26 cellular contexts compared by ENCODE assay signal in genomic region chr17:82803606-82804005, GRCh38. TPM values are rescaled to one million over a fixed set of nuclear protein-coding genes. Genes with fewer than 3 reads are reported as not detected.
"Had no signal": no experiment of that assay in that cellular context is flagged by ENCODE, and none has a peak within 500 bp of the region (broad histone marks: within the 10 kb centered on the region; RNA-seq: fewer than 3 reads in every experiment).

No MANE protein-coding gene starts in this region.

- H3K27ac Mint-ChIP-seq: activated B cell treated with CpG ODN at 0.5 μM for 24 hours; activated CD4-positive, alpha-beta T cell treated with anti-CD3 and anti-CD28 coated beads, Interleukin-2, amount 10 ng/mL, durations not matched to agents 24 days and 14 days; activated CD8-positive, alpha-beta memory T cell treated with anti-CD3 and anti-CD28 coated beads, Interleukin-2, amount 10 ng/mL, durations not matched to agents 7 days and 5 days; activated naive CD4-positive, alpha-beta T cell treated with anti-CD3 and anti-CD28 coated beads, Interleukin-2, amount 50 U/mL, for 72 hours; activated naive CD8-positive, alpha-beta T cell treated with anti-CD3 and anti-CD28 coated beads, Interleukin-2, amount 50 U/mL, for 24 hours; activated T-cell treated with anti-CD3 and anti-CD28 coated beads, Interleukin-2, amount 50 U/mL, for 24 hours; activated T-helper 1 cell treated with anti-CD3 and anti-CD28 coated beads, Interleukin-12 subunit alpha, Interleukin-12 subunit beta, Interleukin-2, Interleukin-4 antibody, amounts not matched to agents 30 ng/mL and 10 ng/mL and 1 ng/mL, durations not matched to agents 14 hours and 24 hours and 36 hours; T-helper 17 cell had no signal

- H3K27me3 ChIP-seq: ascending aorta, body of pancreas had no signal

- H3K4me2 ChIP-seq: PC-9 had no signal

- H3K9me3 Mint-ChIP-seq: activated CD4-positive, alpha-beta T cell treated with anti-CD3 and anti-CD28 coated beads, Interleukin-2, amount 10 ng/mL, durations not matched to agents 24 days and 14 days had no signal

- H3K27me3 Mint-ChIP-seq: activated B cell treated with CpG ODN at 0.5 μM for 24 hours; activated CD4-positive, alpha-beta T cell treated with anti-CD3 and anti-CD28 coated beads, Interleukin-2, amount 10 ng/mL, durations not matched to agents 24 days and 14 days; activated CD8-positive, alpha-beta memory T cell treated with anti-CD3 and anti-CD28 coated beads, Interleukin-2, amount 10 ng/mL, durations not matched to agents 7 days and 5 days; activated naive CD8-positive, alpha-beta T cell treated with anti-CD3 and anti-CD28 coated beads, Interleukin-2, amount 50 U/mL, for 24 hours; activated T-cell treated with anti-CD3 and anti-CD28 coated beads, Interleukin-2, amount 50 U/mL, for 24 hours; T-helper 17 cell had no signal

- H3K4me1 ChIP-seq: ascending aorta, body of pancreas had no signal

- ATAC-seq: activated CD8-positive, alpha-beta memory T cell treated with anti-CD3 and anti-CD28 coated beads, Interleukin-2, amount 10 ng/mL, durations not matched to agents 7 days and 5 days; activated naive CD4-positive, alpha-beta T cell treated with anti-CD3 and anti-CD28 coated beads, Interleukin-2, amount 50 U/mL, for 72 hours; activated naive CD8-positive, alpha-beta T cell treated with anti-CD3 and anti-CD28 coated beads, Interleukin-2, amount 50 U/mL, for 24 hours; body of pancreas; T-helper 17 cell had no signal

- DNase-seq: activated B cell treated with CpG ODN at 0.5 μM for 24 hours; activated CD4-positive, alpha-beta T cell treated with anti-CD3 and anti-CD28 coated beads for 1 hour; activated CD4-positive, alpha-beta T cell treated with anti-CD3 and anti-CD28 coated beads, Interleukin-2, amount 10 ng/mL, durations not matched to agents 24 days and 14 days; activated CD4-positive, alpha-beta T cell treated with anti-CD3 and anti-CD28 coated beads, Interleukin-2, amount 50 U/mL, for 48 hours; activated CD8-positive, alpha-beta memory T cell treated with anti-CD3 and anti-CD28 coated beads, Interleukin-2, amount 10 ng/mL, durations not matched to agents 7 days and 5 days; activated effector memory CD4-positive, alpha-beta T cell treated with anti-CD3 and anti-CD28 coated beads, Interleukin-2, amount 50 U/mL, for 16 hours; activated naive CD4-positive, alpha-beta T cell treated with Interleukin-2 at 50 U/mL for 16 hours; activated naive CD8-positive, alpha-beta T cell treated with anti-CD3 and anti-CD28 coated beads, Interleukin-2, amount 50 U/mL, for 24 hours; activated T-cell treated with anti-CD3 and anti-CD28 coated beads, Interleukin-2, amount 50 U/mL, for 24 hours; amniotic stem cell; body of pancreas; central memory CD4-positive, alpha-beta T cell; Karpas-422; NCI-H1105 treated with DMSO at 0.1 percent for 48 hours; NCI-H146; NCI-H187 treated with DMSO at 0.1 percent for 48 hours; NCI-H2081 treated with DMSO at 0.1 percent for 48 hours; NCI-H446; NCI-H524; PC-9; SIG-M5; T-helper 17 cell; T-helper 9 cell had no signal

- H3K4me3 Mint-ChIP-seq: activated B cell treated with CpG ODN at 0.5 μM for 24 hours; activated CD4-positive, alpha-beta T cell treated with anti-CD3 and anti-CD28 coated beads, Interleukin-2, amount 10 ng/mL, durations not matched to agents 24 days and 14 days; activated CD8-positive, alpha-beta memory T cell treated with anti-CD3 and anti-CD28 coated beads, Interleukin-2, amount 10 ng/mL, durations not matched to agents 7 days and 5 days; activated naive CD8-positive, alpha-beta T cell treated with anti-CD3 and anti-CD28 coated beads, Interleukin-2, amount 50 U/mL, for 24 hours; activated T-cell treated with anti-CD3 and anti-CD28 coated beads, Interleukin-2, amount 50 U/mL, for 24 hours; activated T-helper 1 cell treated with anti-CD3 and anti-CD28 coated beads, Interleukin-12 subunit alpha, Interleukin-12 subunit beta, Interleukin-2, Interleukin-4 antibody, amounts not matched to agents 30 ng/mL and 10 ng/mL and 1 ng/mL, durations not matched to agents 14 hours and 24 hours and 36 hours; T-helper 17 cell had no signal

- H3K4me3 ChIP-seq: ascending aorta, body of pancreas, PC-9 had no signal

- H2AFZ ChIP-seq: PC-9 had no signal

- H3K4me1 Mint-ChIP-seq: activated CD8-positive, alpha-beta memory T cell treated with anti-CD3 and anti-CD28 coated beads, Interleukin-2, amount 10 ng/mL, durations not matched to agents 7 days and 5 days had no signal

- H3K9me3 ChIP-seq: ascending aorta, body of pancreas had no signal

- H3K27ac ChIP-seq: ascending aorta, body of pancreas, PC-9 had no signal

RNA-seq across cellular contexts. Expression of gene ZNF750, which starts 36.2 kb away (rescaled TPM):
- total RNA-seq: activated B cell treated with CpG ODN at 0.5 μM for 24 hours; activated CD4-positive, alpha-beta T cell treated with anti-CD3 and anti-CD28 coated beads, Interleukin-2, amount 10 ng/mL, durations not matched to agents 24 days and 14 days; activated CD8-positive, alpha-beta memory T cell treated with anti-CD3 and anti-CD28 coated beads, Interleukin-2, amount 10 ng/mL, durations not matched to agents 7 days and 5 days; activated naive CD4-positive, alpha-beta T cell treated with anti-CD3 and anti-CD28 coated beads, Interleukin-2, amount 50 U/mL, for 72 hours; activated T-helper 1 cell treated with anti-CD3 and anti-CD28 coated beads, Interleukin-12 subunit alpha, Interleukin-12 subunit beta, Interleukin-2, Interleukin-4 antibody, amounts not matched to agents 30 ng/mL and 10 ng/mL and 1 ng/mL, durations not matched to agents 14 hours and 24 hours and 36 hours; ascending aorta; body of pancreas; T-helper 17 cell had no signal
